Comparison of ENCODE assay signal across 8 cellular contexts in genomic region chrX:48897621-48898306, GRCh38. TPM values are rescaled to one million over a fixed set of nuclear protein-coding genes. Genes with fewer than 3 reads are reported as not detected.
DNase-seq lines count a peak whose midpoint lies in the region; TF ChIP-seq lines count a peak whose summit lies in the region.

A gene with protein sequence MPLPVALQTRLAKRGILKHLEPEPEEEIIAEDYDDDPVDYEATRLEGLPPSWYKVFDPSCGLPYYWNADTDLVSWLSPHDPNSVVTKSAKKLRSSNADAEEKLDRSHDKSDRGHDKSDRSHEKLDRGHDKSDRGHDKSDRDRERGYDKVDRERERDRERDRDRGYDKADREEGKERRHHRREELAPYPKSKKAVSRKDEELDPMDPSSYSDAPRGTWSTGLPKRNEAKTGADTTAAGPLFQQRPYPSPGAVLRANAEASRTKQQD (plus strand): TSS chrX:48897930. CDS start chrX:48898510, 580 bp downstream.
Gene TIMM17B, minus strand, starts transcription at chrX:48897768. Its CDS starts 19 bp downstream, at chrX:48897749.

- peaks cover 5% of the 10 kb centered on the region for H3K36me3 ChIP-seq in H7 (replicated peaks; ENCODE audit: control insufficient read depth, insufficient read depth, low read length)

- DNase-seq in ELF-1 (ENCODE audit: low read depth, low spot score) (peak; percentile 99), H7 (peak; percentile 97), M059J (ENCODE audit: low read depth) (peak; percentile 97), SHP77 (lab: John Stamatoyannopoulos, UW) (peak; percentile 85 to 89), fibroblast of pulmonary artery (ENCODE audit: low read depth) (peak; percentile 97)
- peak; percentile 95 for DNase-seq in activated effector memory CD4-positive, alpha-beta T cell treated with anti-CD3 and anti-CD28 coated beads, Interleukin-2, amount 50 U/mL, for 16 hours

- peaks cover 16% of the 10 kb centered on the region for H3K4me1 Mint-ChIP-seq in nephron
- H3K4me1 Mint-ChIP-seq in stimulated activated naive CD8-positive, alpha-beta T cell treated with anti-CD3 and anti-CD28 coated beads, Interleukin-15, Interleukin-2, amounts not matched to agents 100 ng/mL and 50 ng/mL, for 24 hours (ENCODE audit: low read depth): peaks cover 25% of the 10 kb centered on the region

- H3K4me3 ChIP-seq in H7 (ENCODE audit: insufficient read depth, low read depth, low read length) (peak within 1 kb of the TSS; percentile 87), fibroblast of pulmonary artery (replicated peaks; ENCODE audit: low read depth, low read length) (peak within 1 kb of the TSS; percentile 78)

- no peak for TF ChIP-seq CTCF in fibroblast of pulmonary artery (IDR thresholded peaks at IDR 0.05; ENCODE audit: low read length, missing control alignments)
- no peak for TF ChIP-seq CTCF in nephron (IDR thresholded peaks at IDR 0.05; ENCODE audit: unreplicated experiment in 3 of 3)

- H3K9me3 Mint-ChIP-seq in nephron: peaks cover 8% of the 10 kb centered on the region
- H3K9me3 Mint-ChIP-seq in stimulated activated naive CD8-positive, alpha-beta T cell treated with anti-CD3 and anti-CD28 coated beads, Interleukin-15, Interleukin-2, amounts not matched to agents 100 ng/mL and 50 ng/mL, for 24 hours: no peaks in the 10 kb centered on the region

- no peaks in the 10 kb centered on the region for H3K27me3 Mint-ChIP-seq in nephron (ENCODE audit: low read depth)
- no peaks in the 10 kb centered on the region for H3K27me3 Mint-ChIP-seq in stimulated activated naive CD8-positive, alpha-beta T cell treated with anti-CD3 and anti-CD28 coated beads, Interleukin-15, Interleukin-2, amounts not matched to agents 100 ng/mL and 50 ng/mL, for 24 hours

- H3K27ac Mint-ChIP-seq in nephron: peak within 1 kb of the TSS; percentile 93 to 98 (median 97)
- H3K27ac Mint-ChIP-seq in stimulated activated naive CD8-positive, alpha-beta T cell treated with anti-CD3 and anti-CD28 coated beads, Interleukin-15, Interleukin-2, amounts not matched to agents 100 ng/mL and 50 ng/mL, for 24 hours: peak within 1 kb of the TSS; percentile 96

- no peaks in the 10 kb centered on the region for H3K27me3 ChIP-seq in H7 (ENCODE audit: control insufficient read depth, insufficient read depth, low read length)

- peaks cover 23% of the 10 kb centered on the region for H3K36me3 Mint-ChIP-seq in nephron (ENCODE audit: low read depth)
- peaks cover 16% of the 10 kb centered on the region for H3K36me3 Mint-ChIP-seq in stimulated activated naive CD8-positive, alpha-beta T cell treated with anti-CD3 and anti-CD28 coated beads, Interleukin-15, Interleukin-2, amounts not matched to agents 100 ng/mL and 50 ng/mL, for 24 hours (ENCODE audit: low read depth)

- peak within 1 kb of the TSS; percentile 83 to 91 (median 86) for H3K4me3 Mint-ChIP-seq in nephron
- H3K4me3 Mint-ChIP-seq in stimulated activated naive CD8-positive, alpha-beta T cell treated with anti-CD3 and anti-CD28 coated beads, Interleukin-15, Interleukin-2, amounts not matched to agents 100 ng/mL and 50 ng/mL, for 24 hours: peak within 1 kb of the TSS; percentile 96

RNA-seq across cellular contexts. Expression of the first gene that starts in this region (rescaled TPM):
- total RNA-seq in H7 (2014; rRNA removed; shearing (Covaris generic)): 30.2 and 39.8 TPM in 2 replicates
- 44.6 and 53.9 TPM in 2 replicates for total RNA-seq in M059J (2014; rRNA removed; shearing (Covaris generic))

RNA-seq across cellular contexts. Expression of gene TIMM17B, which starts in this region (rescaled TPM):
- 129 and 157 TPM in 2 replicates for total RNA-seq in H7 (2014; rRNA removed; shearing (Covaris generic))
- 77.6 and 90.8 TPM in 2 replicates for total RNA-seq in M059J (2014; rRNA removed; shearing (Covaris generic))

Comparison
In these comparisons a context has a peak if more than half of its experiments do, and no peak if none do; other contexts are left out.
1. Peak in every context shown above with its lines: DNase-seq and H3K4me3 ChIP-seq.